ENCODE assay signal across 9 cellular contexts in the genomic region with DNA sequence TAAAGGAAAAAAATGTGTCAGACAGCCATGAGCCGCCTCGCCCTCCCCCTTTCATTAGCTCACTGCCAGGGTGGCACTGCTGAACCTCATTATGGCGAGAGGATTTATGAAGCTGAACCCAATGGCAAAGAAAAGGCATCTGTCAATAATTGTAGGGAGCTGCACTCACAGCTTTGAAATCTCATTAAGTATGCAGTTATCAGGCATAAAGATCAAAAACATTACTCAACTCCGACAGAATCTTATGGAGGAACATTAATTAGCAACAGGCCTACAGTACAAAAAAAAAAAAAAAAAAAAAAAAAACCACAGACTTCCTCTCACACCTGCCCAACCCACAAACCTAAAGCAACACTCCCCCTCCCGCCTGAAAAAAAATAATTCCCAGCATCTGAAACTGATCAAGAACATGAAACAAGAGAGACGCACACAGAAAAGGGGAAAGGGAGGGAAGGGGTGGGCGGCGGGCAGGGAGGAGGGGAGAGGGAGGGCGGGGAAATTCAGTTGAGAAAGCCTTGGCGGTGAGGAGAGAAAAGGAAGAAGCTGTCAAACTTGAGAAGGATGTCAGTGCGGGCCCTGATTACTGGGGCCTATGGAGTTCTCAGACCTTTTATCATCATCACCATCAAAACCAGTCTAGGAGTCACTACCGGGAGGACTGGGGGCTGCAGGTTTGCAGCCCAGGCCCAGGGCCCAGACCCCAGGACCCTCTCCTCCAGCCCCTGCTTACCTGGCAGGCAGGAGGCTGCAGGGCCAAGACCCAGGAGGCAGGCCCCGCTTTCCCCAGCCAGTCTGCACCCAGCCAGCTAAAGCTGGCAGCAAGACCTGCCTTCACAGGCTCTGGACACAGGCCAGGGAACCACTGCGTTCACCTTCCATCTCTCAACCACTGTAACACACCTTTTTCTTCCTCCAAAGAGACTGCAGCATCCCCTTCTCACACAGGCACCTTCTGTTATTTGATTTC. TPM values are rescaled to one million over a fixed set of nuclear protein-coding genes. Genes with fewer than 3 reads are reported as not detected.
A peak's percentile ranks its signal among the peaks of the same experiment; 100 is the strongest.
DNase-seq lines count a peak whose midpoint lies in the region; ATAC-seq and TF ChIP-seq lines count a peak whose summit lies in the region.
"Had no signal": no experiment of that assay in that cellular context is flagged by ENCODE, and none has a peak within 500 bp of the region (broad histone marks: within the 10 kb centered on the region; RNA-seq: fewer than 3 reads in every experiment).

No MANE protein-coding gene starts in this region.

- 0 out of 2 replicates have a peak, but pooled peaks cover 3% of the 10 kb centered on the region for H3K36me3 Mint-ChIP-seq in HFFc6 (ENCODE audit: low read depth)
- H3K36me3 Mint-ChIP-seq in activated CD8-positive, alpha-beta T cell treated with anti-CD3 and anti-CD28 coated beads for 36 hours (ENCODE audit: low read depth), result no peaks in the 10 kb centered on the region

- peaks cover 73% of the 10 kb centered on the region for H3K4me1 Mint-ChIP-seq in HFFc6 (ENCODE audit: low read depth)
- peaks cover 24% of the 10 kb centered on the region for H3K4me1 Mint-ChIP-seq in activated CD8-positive, alpha-beta T cell treated with anti-CD3 and anti-CD28 coated beads for 36 hours (ENCODE audit: low read depth)

- TF ChIP-seq CTCF in AG10803 (conservative IDR thresholded peaks at IDR 0.05; ENCODE audit: low read length) (no peak), HFFc6 (IDR thresholded peaks at IDR 0.05) (no peak), left lung (IDR thresholded peaks at IDR 0.05) (no peak), GM10248 (IDR thresholded peaks at IDR 0.05; ENCODE audit: control extremely low read depth, extremely low read depth, low read depth, missing control alignments) (no peak)
- no peak for TF ChIP-seq CTCF in activated CD8-positive, alpha-beta T cell treated with anti-CD3 and anti-CD28 coated beads for 36 hours (IDR thresholded peaks at IDR 0.05)

- H3K4me3 Mint-ChIP-seq in HFFc6, result peak overlapping the region; percentile 31
- H3K4me3 Mint-ChIP-seq in activated CD8-positive, alpha-beta T cell treated with anti-CD3 and anti-CD28 coated beads for 36 hours, result no peak overlapping the region

- peaks cover 0 to 26% of the 10 kb centered on the region in 2 donors for H3K4me1 ChIP-seq in left lung

- CTCF ChIA-PET in activated CD8-positive, alpha-beta T cell treated with anti-CD3 and anti-CD28 coated beads for 36 hours (lab: Charles Lee), result interaction anchor here (1.0 kb wide), 1 partner anchor 19 kb away, joined by 3 read pairs; no protein-coding TSS in a partner anchor
- CTCF ChIA-PET in GM10248 (lab: Yijun Ruan, JAX), result no interaction called here

- H3K4me3 ChIP-seq in AG10803 (ENCODE audit: low read length) (peak overlapping the region; percentile 3; the same call in 1 of the 2 replicates), left lung (no peak overlapping the region)
- H3K4me3 ChIP-seq: thoracic aorta had no signal

- peak overlapping the region in 1 of 2 donors; percentile 5 for H3K27ac ChIP-seq in left lung
- H3K27ac ChIP-seq: thoracic aorta had no signal

- peaks cover 0 to 23% of the 10 kb centered on the region in 2 donors for H3K27me3 ChIP-seq in left lung

- DNase-seq in AG10803 (ENCODE audit: low read depth) (peak; percentile 93), HFFc6 (peak; percentile 47), left lung (no peak), NCI-H1092 (lab: John Stamatoyannopoulos, UW) (no peak), NCI-H2196 treated with DMSO at 0.1 percent for 48 hours (lab: John Stamatoyannopoulos, UW; ENCODE audit: unreplicated experiment) (no peak), GM10248 (ENCODE audit: extremely low spot score) (no peak)
- DNase-seq in activated CD8-positive, alpha-beta T cell treated with anti-CD3 and anti-CD28 coated beads for 36 hours, result peak; percentile 20
- DNase-seq in stimulated activated CD4-positive, alpha-beta T cell treated with anti-CD3 and anti-CD28 coated beads, Interleukin-1b, Interleukin-23, amount 100 ng/mL, for 48 hours, result no peak

- POLR2A ChIA-PET in activated CD8-positive, alpha-beta T cell treated with anti-CD3 and anti-CD28 coated beads for 36 hours (lab: Charles Lee), result no interaction called here
- POLR2A ChIA-PET in GM10248 (lab: Yijun Ruan, JAX), result no interaction called here

- peak overlapping the region; percentile 52 for H3K27ac Mint-ChIP-seq in HFFc6
- H3K27ac Mint-ChIP-seq in activated CD8-positive, alpha-beta T cell treated with anti-CD3 and anti-CD28 coated beads for 36 hours, result no peak overlapping the region

- peak; percentile 45 for ATAC-seq in activated CD8-positive, alpha-beta T cell treated with anti-CD3 and anti-CD28 coated beads for 36 hours
- ATAC-seq in left lung, result peak; percentile 27

- H3K36me3 ChIP-seq in left lung, result no peaks in the 10 kb centered on the region
- H3K36me3 ChIP-seq: thoracic aorta had no signal

- H3K9me3 ChIP-seq in left lung, result no peaks in the 10 kb centered on the region
- H3K9me3 ChIP-seq: thoracic aorta had no signal

- no peaks in the 10 kb centered on the region for H3K9me3 Mint-ChIP-seq in HFFc6
- no peaks in the 10 kb centered on the region for H3K9me3 Mint-ChIP-seq in activated CD8-positive, alpha-beta T cell treated with anti-CD3 and anti-CD28 coated beads for 36 hours

- no peaks in the 10 kb centered on the region; the same call in 1 of the 2 replicates for H3K27me3 Mint-ChIP-seq in HFFc6 (ENCODE audit: insufficient read depth)
- H3K27me3 Mint-ChIP-seq in activated CD8-positive, alpha-beta T cell treated with anti-CD3 and anti-CD28 coated beads for 36 hours, result peaks cover 41% of the 10 kb centered on the region

- intact Hi-C loops in activated CD8-positive, alpha-beta T cell treated with anti-CD3 and anti-CD28 coated beads for 36 hours (cut with micrococcal nuclease), result no loop called here
- intact Hi-C loops in left lung (cut with DNase I), result no loop called here

RNA-seq across cellular contexts. Expression of a gene that starts 8.9 kb away (rescaled TPM):
- total RNA-seq in HFFc6 (2021; fragmentation: NEBNext Ultra II Directional; extraction: Animal tissue kit (Norgen Biotek cat#: 25700)), result 10 to 100 TPM in 5 of 6 experiments, 1 to 10 TPM in 1; 9.1 to 14.0 (median 13.1) TPM
- total RNA-seq in activated CD8-positive, alpha-beta T cell treated with anti-CD3 and anti-CD28 coated beads for 36 hours, result under 1 TPM; 0.16 to 0.38 TPM
- 1 to 10 TPM; 6.7 to 7.0 TPM for total RNA-seq in left lung

Comparison
In these comparisons a context has a peak if more than half of its experiments do, and no peak if none do; other contexts are left out.
1. DNase-seq: peak in AG10803 (single experiment), HFFc6 (single experiment) and activated CD8-positive, alpha-beta T cell treated with anti-CD3 and anti-CD28 coated beads for 36 hours (single experiment); none in left lung (0 of 2), NCI-H1092 (single experiment), NCI-H2196 treated with DMSO at 0.1 percent for 48 hours (single experiment), GM10248 (single experiment) and stimulated activated CD4-positive, alpha-beta T cell treated with anti-CD3 and anti-CD28 coated beads, Interleukin-1b, Interleukin-23, amount 100 ng/mL, for 48 hours (single experiment).
2. RNA of a gene that starts 8.9 kb away (total RNA-seq): 9.1 to 14.0 TPM in HFFc6 and 6.7 to 7.0 TPM in left lung; 0.16 to 0.38 TPM in activated CD8-positive, alpha-beta T cell treated with anti-CD3 and anti-CD28 coated beads for 36 hours; every median in the first group is over 4 times any median in the second.